ENCODE assay signal across 8 cellular contexts in the genomic region with DNA sequence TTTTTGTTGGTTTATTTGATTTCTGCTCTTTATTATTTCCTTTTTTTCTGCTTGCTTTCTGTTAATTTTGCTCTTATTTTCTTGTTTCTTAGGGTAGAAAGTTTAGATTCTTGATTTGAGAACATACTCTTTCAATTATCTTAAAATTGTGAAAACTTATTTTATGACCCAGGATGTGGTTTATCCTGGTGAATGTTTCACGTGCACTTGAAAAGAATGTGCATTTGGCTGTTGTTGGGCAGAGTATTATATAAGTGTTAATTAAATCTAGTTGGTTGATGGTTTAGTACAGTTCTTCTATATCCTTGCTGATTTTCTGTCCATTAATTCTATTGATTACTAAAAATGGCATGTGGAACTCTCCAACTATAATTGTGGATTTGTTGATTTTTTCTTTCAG.
"Had no signal": no experiment of that assay in that cellular context is flagged by ENCODE, and none has a peak within 500 bp of the region (broad histone marks: within the 10 kb centered on the region; RNA-seq: fewer than 3 reads in every experiment).

No MANE protein-coding gene starts in this region.

- H3K4me2 ChIP-seq: GM23338 had no signal

- ATAC-seq: GM23338, HepG2, K562 had no signal

- H2AFZ ChIP-seq: GM23338 had no signal

- H3K4me3 Mint-ChIP-seq: GM23338, H9 had no signal

- DNase-seq: H9, HCEC 1CT, IMR-90, KG1 had no signal

- H3K4me3 ChIP-seq: GM23338, K562 had no signal

- H3K4me1 Mint-ChIP-seq: GM23338, H9 had no signal

- H3K27ac Mint-ChIP-seq: GM23338, H9 had no signal

- H3K27ac ChIP-seq: HL-60 had no signal
